In genomic region chr1:150322310-150322709, GRCh38 we compare ENCODE assay signal across 8 cellular contexts. TPM values are rescaled to one million over a fixed set of nuclear protein-coding genes. Genes with fewer than 3 reads are reported as not detected.
DNase-seq lines count a peak whose midpoint lies in the region; ATAC-seq and TF ChIP-seq lines count a peak whose summit lies in the region.

No MANE protein-coding gene starts in this region.

- H3K36me3 Mint-ChIP-seq in activated T-cell treated with anti-CD3 and anti-CD28 coated beads, Interleukin-2, amount 50 U/mL, for 72 hours (ENCODE audit: insufficient read depth in 2 of 2), result peaks cover 15 to 19% of the 10 kb centered on the region in 2 donors

- peaks cover 37% of the 10 kb centered on the region for H3K4me1 Mint-ChIP-seq in activated T-cell treated with anti-CD3 and anti-CD28 coated beads, Interleukin-2, amount 50 U/mL, for 72 hours (ENCODE audit: low read depth)

- CTCF ChIA-PET in GM10248 (lab: Yijun Ruan, JAX), result interaction anchor here (0.8 to 1.6 kb wide), 3 partner anchors 11 to 66 kb away, joined by 3 to 5 read pairs (median 4); no protein-coding TSS in a partner anchor

- TF ChIP-seq POLR2A in tibial nerve (IDR thresholded peaks at IDR 0.05), result no peak

- ATAC-seq in heart right ventricle (no peak), left ventricle myocardium superior (no peak), GM18861 (IDR thresholded peaks at IDR 0.05; ENCODE audit: unreplicated experiment) (no peak), HG03460 (IDR thresholded peaks at IDR 0.05; ENCODE audit: unreplicated experiment) (no peak)
- peak; percentile 73 to 83 for ATAC-seq in activated T-cell treated with anti-CD3 and anti-CD28 coated beads, Interleukin-2, amount 50 U/mL, for 72 hours (replicated peaks in 1 of 2)

- no peak for TF ChIP-seq CTCF in heart right ventricle (IDR thresholded peaks at IDR 0.05)
- TF ChIP-seq CTCF in tibial nerve (IDR thresholded peaks at IDR 0.05), result no peak
- no peak for TF ChIP-seq CTCF in GM10248 (IDR thresholded peaks at IDR 0.05; ENCODE audit: control extremely low read depth, extremely low read depth, low read depth, missing control alignments)

- peak overlapping the region; percentile 93; the same call in 1 of the 2 replicates for H3K9ac ChIP-seq in iPS-20b (ENCODE audit: low read depth, low read length)

- H3K36me3 ChIP-seq in heart right ventricle (peaks cover 0 to 41% (median 21%) of the 10 kb centered on the region in 9 donors), iPS-20b (ENCODE audit: insufficient read depth, low read depth, low read length) (peaks cover 39% of the 10 kb centered on the region), tibial nerve (peaks cover 0 to 31% (median 6%) of the 10 kb centered on the region in 3 donors)

- peaks cover 0 to 25% (median 13%) of the 10 kb centered on the region in 9 donors for H3K4me1 ChIP-seq in heart right ventricle
- 0 out of 2 replicates have a peak, but pooled peaks cover 4% of the 10 kb centered on the region for H3K4me1 ChIP-seq in iPS-20b (ENCODE audit: insufficient read depth, low read length)
- peaks cover 0 to 36% (median 9%) of the 10 kb centered on the region in 4 donors for H3K4me1 ChIP-seq in tibial nerve

- intact Hi-C loops in heart right ventricle (cut with DNase I), result loop anchor here in 2 of 10 donors (5.0 kb wide), 2 partner anchors 55 to 65 kb away; partner anchors contain the start of genes APH1A (in 1 of the 2) and CA14 (in 1 of the 2)
- intact Hi-C loops in left ventricle myocardium superior (cut with micrococcal nuclease), result no loop called here

- H3K4me3 ChIP-seq in heart right ventricle, result peak overlapping the region in 9 of 10 donors; percentile 60 to 84 (median 75)
- peak overlapping the region; percentile 93 for H3K4me3 ChIP-seq in iPS-20b (ENCODE audit: low read length)
- H3K4me3 ChIP-seq in tibial nerve, result peak overlapping the region; percentile 51 to 89 (median 78)

- H3K27me3 Mint-ChIP-seq in activated T-cell treated with anti-CD3 and anti-CD28 coated beads, Interleukin-2, amount 50 U/mL, for 72 hours (ENCODE audit: low read depth), result no peaks in the 10 kb centered on the region

- no peaks in the 10 kb centered on the region for H3K27me3 ChIP-seq in heart right ventricle
- no peaks in the 10 kb centered on the region for H3K27me3 ChIP-seq in iPS-20b (ENCODE audit: insufficient read depth, low read length)
- no peaks in the 10 kb centered on the region for H3K27me3 ChIP-seq in tibial nerve

- WGBS in heart right ventricle, 2 donors, result 90 to 92% methylated on average over 3 of the region's 3 CpGs
- WGBS in tibial nerve, 2 donors, result 80 to 88% methylated on average over 3 of the region's 3 CpGs

- no peaks in the 10 kb centered on the region for H3K9me3 ChIP-seq in heart right ventricle
- no peaks in the 10 kb centered on the region for H3K9me3 ChIP-seq in iPS-20b (ENCODE audit: insufficient read depth, low read depth, low read length)
- no peaks in the 10 kb centered on the region for H3K9me3 ChIP-seq in tibial nerve

- H3K9me3 Mint-ChIP-seq in activated T-cell treated with anti-CD3 and anti-CD28 coated beads, Interleukin-2, amount 50 U/mL, for 72 hours, result no peaks in the 10 kb centered on the region

- H3K27ac ChIP-seq in heart right ventricle, result peak overlapping the region in 6 of 10 donors; percentile 71 to 95 (median 92)
- H3K27ac ChIP-seq in iPS-20b (ENCODE audit: low read length), result peak overlapping the region; percentile 82
- H3K27ac ChIP-seq in tibial nerve, result peak overlapping the region in 3 of 4 donors; percentile 89 to 94 (median 90)

- H3K4me3 Mint-ChIP-seq in activated T-cell treated with anti-CD3 and anti-CD28 coated beads, Interleukin-2, amount 50 U/mL, for 72 hours, result peak overlapping the region; percentile 90 to 99

- POLR2A ChIA-PET in GM10248 (lab: Yijun Ruan, JAX), result interaction anchor here (0.7 to 0.8 kb wide), 2 partner anchors 16 to 52 kb away, joined by 3 read pairs; no protein-coding TSS in a partner anchor

- DNase-seq in heart right ventricle, result no peak
- DNase-seq in left ventricle myocardium superior, result no peak
- DNase-seq in activated T-cell treated with anti-CD3 and anti-CD28 coated beads, Interleukin-2, amount 50 U/mL, for 72 hours, result peak; percentile 39 to 42
- no peak for DNase-seq in tibial nerve (ENCODE audit: low spot score in 2 of 2)
- no peak for DNase-seq in GM10248 (ENCODE audit: extremely low spot score)

- H3K27ac Mint-ChIP-seq in activated T-cell treated with anti-CD3 and anti-CD28 coated beads, Interleukin-2, amount 50 U/mL, for 72 hours, result peak overlapping the region; percentile 93

- no peak for TF ChIP-seq EP300 in tibial nerve (IDR thresholded peaks at IDR 0.05)

RNA-seq across cellular contexts. Expression of gene PRPF3, which starts 1.0 kb away (rescaled TPM):
- 10 to 100 TPM; 17.8 to 25.5 (median 20.1) TPM for total RNA-seq in heart right ventricle
- polyA plus RNA-seq in heart right ventricle, result 10 to 100 TPM; 19.6 to 43.6 TPM
- total RNA-seq in left ventricle myocardium superior, result 21.1 TPM
- 10 to 100 TPM; 83.9 to 88.5 TPM for total RNA-seq in activated T-cell treated with anti-CD3 and anti-CD28 coated beads, Interleukin-2, amount 50 U/mL, for 72 hours
- total RNA-seq in tibial nerve, result 10 to 100 TPM; 50.4 to 81.0 (median 66.3) TPM

RNA-seq across cellular contexts. Expression of gene MRPS21, which starts 28.6 kb away (rescaled TPM):
- total RNA-seq in heart right ventricle (10 to 100 TPM; 68.4 to 80.0 (median 73.6) TPM), left ventricle myocardium superior (72.3 TPM), tibial nerve (10 to 100 TPM; 31.4 to 55.5 (median 44.3) TPM)
- polyA plus RNA-seq in heart right ventricle, result 100 to 1,000 TPM in 1 of 2 donors, 10 to 100 TPM in 1; 89.2 to 195 TPM
- 10 to 100 TPM; 74.8 to 84.2 TPM for total RNA-seq in activated T-cell treated with anti-CD3 and anti-CD28 coated beads, Interleukin-2, amount 50 U/mL, for 72 hours

RNA-seq across cellular contexts. Expression of gene CIART, which starts 40.0 kb away (rescaled TPM):
- total RNA-seq in heart right ventricle (10 to 100 TPM in 6 of 10 donors, 1 to 10 TPM in 4; 3.4 to 22.6 (median 15.5) TPM), left ventricle myocardium superior (15.4 TPM), tibial nerve (10 to 100 TPM in 1 of 4 donors, 1 to 10 TPM in 3; 2.7 to 12.8 (median 6.4) TPM)
- 10 to 100 TPM in 1 of 2 donors, 1 to 10 TPM in 1; 4.9 to 18.7 TPM for polyA plus RNA-seq in heart right ventricle
- total RNA-seq in activated T-cell treated with anti-CD3 and anti-CD28 coated beads, Interleukin-2, amount 50 U/mL, for 72 hours, result 1 to 10 TPM; 1.6 to 2.4 TPM

RNA-seq across cellular contexts. Expression of gene RPRD2, which starts 41.6 kb away (rescaled TPM):
- 10 to 100 TPM; 21.9 to 34.5 (median 28.2) TPM for total RNA-seq in heart right ventricle
- polyA plus RNA-seq in heart right ventricle, result 1 to 10 TPM; 4.0 to 7.4 TPM
- total RNA-seq in left ventricle myocardium superior, result 24.4 TPM
- 10 to 100 TPM; 31.9 to 32.7 TPM for total RNA-seq in activated T-cell treated with anti-CD3 and anti-CD28 coated beads, Interleukin-2, amount 50 U/mL, for 72 hours
- 10 to 100 TPM; 16.2 to 27.6 (median 24.8) TPM for total RNA-seq in tibial nerve

RNA-seq across cellular contexts. Expression of gene C1orf54, which starts 49.7 kb away (rescaled TPM):
- total RNA-seq in heart right ventricle, result 10 to 100 TPM in 6 of 10 donors, 1 to 10 TPM in 4; 5.7 to 19.5 (median 11.8) TPM
- 10 to 100 TPM; 29.1 to 34.3 TPM for polyA plus RNA-seq in heart right ventricle
- 9.8 TPM for total RNA-seq in left ventricle myocardium superior
- 1 to 10 TPM; 1.9 to 2.8 TPM for total RNA-seq in activated T-cell treated with anti-CD3 and anti-CD28 coated beads, Interleukin-2, amount 50 U/mL, for 72 hours
- total RNA-seq in tibial nerve, result 10 to 100 TPM in 3 of 4 donors, 1 to 10 TPM in 1; 5.2 to 25.8 (median 14.1) TPM

Comparison
In these comparisons a context has a peak if more than half of its experiments do, and no peak if none do; other contexts are left out.
1. ATAC-seq: peak in activated T-cell treated with anti-CD3 and anti-CD28 coated beads, Interleukin-2, amount 50 U/mL, for 72 hours (2 of 2); none in heart right ventricle (0 of 8), left ventricle myocardium superior (single experiment), GM18861 (single experiment) and HG03460 (single experiment).
2. DNase-seq: peak in activated T-cell treated with anti-CD3 and anti-CD28 coated beads, Interleukin-2, amount 50 U/mL, for 72 hours (2 of 2); none in heart right ventricle (0 of 2), left ventricle myocardium superior (single experiment), tibial nerve (0 of 2) and GM10248 (single experiment).
3. Peak in every context shown above with its lines, with median percentiles within 50 percentile points of each other: H3K27ac ChIP-seq and H3K4me3 ChIP-seq.